Comparison of ENCODE assay signal across 27 cellular contexts in the genomic region with DNA sequence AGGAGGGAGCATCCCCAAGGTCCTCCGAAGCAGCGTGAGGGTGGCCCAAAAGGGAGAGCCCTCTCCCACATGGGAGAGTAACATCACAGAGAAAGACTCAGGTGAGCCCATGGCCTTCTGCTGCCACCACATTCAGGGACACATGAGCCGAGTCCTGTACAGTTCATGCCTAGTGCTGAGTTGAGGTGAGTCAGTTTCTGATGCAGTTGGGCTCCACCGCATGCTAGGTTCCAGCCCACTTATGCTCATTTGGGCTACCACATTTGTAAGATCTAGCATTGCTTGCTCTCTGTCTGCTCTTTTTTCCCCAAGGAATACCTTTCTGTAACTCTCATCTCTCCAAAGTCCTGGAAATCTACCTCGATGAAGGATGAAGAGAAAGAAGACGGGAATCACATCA.
"Had no signal": no experiment of that assay in that cellular context is flagged by ENCODE, and none has a peak within 500 bp of the region (broad histone marks: within the 10 kb centered on the region; RNA-seq: fewer than 3 reads in every experiment).

No MANE protein-coding gene starts in this region.

- H3K9me3 ChIP-seq: colonic mucosa, esophagus squamous epithelium, gastrocnemius medialis, heart right ventricle, left lung, lower lobe of right lung, mucosa of descending colon had no signal

- H3K4me3 Mint-ChIP-seq: dendritic cell treated with granulocyte-macrophage colony-stimulating factor and Interleukin-4, amounts not matched to agents 40 ng/mL and 50 ng/mL, for 4 days; effector memory CD8-positive, alpha-beta T cell; endodermal cell; mesothelial cell of epicardium had no signal

- H3K27ac Mint-ChIP-seq: dendritic cell treated with granulocyte-macrophage colony-stimulating factor and Interleukin-4, amounts not matched to agents 40 ng/mL and 50 ng/mL, for 4 days; endodermal cell; mesothelial cell of epicardium had no signal

- H3K4me1 ChIP-seq: colonic mucosa, esophagus squamous epithelium, gastrocnemius medialis, heart right ventricle, left lung, lower lobe of right lung had no signal

- FAIRE-seq: endometrium, islet of Langerhans, keratinocyte had no signal

- H3K4me1 Mint-ChIP-seq: endodermal cell, mesothelial cell of epicardium had no signal

- DNase-seq: colonic mucosa; cortex of kidney; effector CD8-positive, alpha-beta T cell; effector memory CD8-positive, alpha-beta T cell; endodermal cell; erythroblast; esophagus squamous epithelium; foreskin fibroblast; foreskin melanocyte; gastrocnemius medialis; glutamatergic neuron; head of caudate nucleus; heart right ventricle; hippocampal formation; left cardiac atrium; left lung; left ventricle myocardium superior; lower lobe of right lung; mesenchymal stem cell; mucosa of descending colon had no signal

- ATAC-seq: effector memory CD8-positive, alpha-beta T cell; esophagus mucosa; gastrocnemius medialis; left cardiac atrium; left lung; left ventricle myocardium superior; lower lobe of right lung; mucosa of descending colon had no signal

- H3K27ac ChIP-seq: colonic mucosa, epithelial cell of prostate, esophagus squamous epithelium, gastrocnemius medialis, heart right ventricle, left lung, lower lobe of right lung had no signal

- H3K4me3 ChIP-seq: colonic mucosa, esophagus squamous epithelium, gastrocnemius medialis, heart right ventricle, left lung, lower lobe of right lung, mucosa of descending colon had no signal

- H3K9me3 Mint-ChIP-seq: dendritic cell treated with granulocyte-macrophage colony-stimulating factor and Interleukin-4, amounts not matched to agents 40 ng/mL and 50 ng/mL, for 4 days; effector memory CD8-positive, alpha-beta T cell; endodermal cell; mesothelial cell of epicardium had no signal

- H3K27me3 Mint-ChIP-seq: dendritic cell treated with granulocyte-macrophage colony-stimulating factor and Interleukin-4, amounts not matched to agents 40 ng/mL and 50 ng/mL, for 4 days; effector memory CD8-positive, alpha-beta T cell had no signal

- H3K27me3 ChIP-seq: colonic mucosa, esophagus squamous epithelium, gastrocnemius medialis, heart right ventricle, left lung had no signal
